ENCODE assay signal across 8 cellular contexts in genomic region chr16:66878067-66878466, GRCh38. TPM values are rescaled to one million over a fixed set of nuclear protein-coding genes. Genes with fewer than 3 reads are reported as not detected.
DNase-seq lines count a peak whose midpoint lies in the region; ATAC-seq and TF ChIP-seq lines count a peak whose summit lies in the region.

No MANE protein-coding gene starts in this region.

- peaks cover 3% of the 10 kb centered on the region for H3K27me3 Mint-ChIP-seq in brain

- no peak for TF ChIP-seq CTCF in brain (conservative IDR thresholded peaks at IDR 0.05)

- H3K36me3 Mint-ChIP-seq in brain = no peaks in the 10 kb centered on the region

- peak overlapping the region in 3 of 5 experiments; percentile 12 to 78 (median 60) for H3K4me3 Mint-ChIP-seq in brain

- peak overlapping the region in 2 of 5 experiments; percentile 36 to 54 for H3K27ac Mint-ChIP-seq in brain

- H3K4me1 Mint-ChIP-seq in brain = peaks cover 31% of the 10 kb centered on the region

- DNase-seq in NK-92 treated with Interleukin-12 subunit alpha and Interleukin-12 subunit beta, amount 100 ng/mL, for 24 hours (lab: John Stamatoyannopoulos, UW) = peak; percentile 63
- DNase-seq in NK-92 (lab: John Stamatoyannopoulos, UW; ENCODE audit: unreplicated experiment) (no peak), SIG-M5 treated with dmso at 0.1 percent for 504 hours (lab: John Stamatoyannopoulos, UW; ENCODE audit: unreplicated experiment) (peak; percentile 79), GDM1 (lab: John Stamatoyannopoulos, UW) (no peak), SK-N-DZ (ENCODE audit: low spot score) (no peak)
- DNase-seq in stimulated activated CD8-positive, alpha-beta memory T cell treated with anti-CD3 and anti-CD28 coated beads, Interleukin-7, amount 100 ng/mL, for 48 hours (ENCODE audit: extremely low read depth in 1 of 2, low read depth in 1 of 2) = peak; percentile 58 to 81

- no peaks in the 10 kb centered on the region for H3K9me3 Mint-ChIP-seq in brain

- no peak for ATAC-seq in HG02973 (IDR thresholded peaks at IDR 0.05; ENCODE audit: unreplicated experiment)

RNA-seq across cellular contexts. Expression of gene PDP2, which starts 2.2 kb away (rescaled TPM):
- 9.4 TPM for polyA plus RNA-seq in brain (ENCODE audit: insufficient read depth, low read depth, low replicate concordance)
- 10.1 and 12.2 TPM in 2 replicates for polyA plus RNA-seq in SK-N-DZ (2014; cell fraction: cytosol; rRNA removed)
- 3.4 and 12.6 TPM in 2 replicates for polyA plus RNA-seq in SK-N-DZ (2014; cell fraction: nucleus; rRNA removed)

RNA-seq across cellular contexts. Expression of gene CA7, which starts 33.9 kb away (rescaled TPM):
- polyA plus RNA-seq in brain (ENCODE audit: insufficient read depth, low read depth, low replicate concordance) = 2.3 TPM
- not detected in 2 replicates for polyA plus RNA-seq in SK-N-DZ (2014; cell fraction: cytosol; rRNA removed)
- polyA plus RNA-seq in SK-N-DZ (2014; cell fraction: nucleus; rRNA removed) = not detected in 2 replicates

RNA-seq across cellular contexts. Expression of gene CDH16, which starts 40.6 kb away (rescaled TPM):
- polyA plus RNA-seq in brain (ENCODE audit: insufficient read depth, low read depth, low replicate concordance) = not detected
- polyA plus RNA-seq in SK-N-DZ (2014; cell fraction: cytosol; rRNA removed) = not detected in 2 replicates
- polyA plus RNA-seq in SK-N-DZ (2014; cell fraction: nucleus; rRNA removed) = not detected in 2 replicates

RNA-seq across cellular contexts. Expression of gene RRAD, which starts 47.3 kb away (rescaled TPM):
- polyA plus RNA-seq in brain (ENCODE audit: insufficient read depth, low read depth, low replicate concordance) = 2.1 TPM
- polyA plus RNA-seq in SK-N-DZ (2014; cell fraction: cytosol; rRNA removed) = 0.12 TPM in 1 of 2 replicates, not detected in the other
- polyA plus RNA-seq in SK-N-DZ (2014; cell fraction: nucleus; rRNA removed) = 0.26 TPM in 1 of 2 replicates, not detected in the other

RNA-seq across cellular contexts. Expression of gene NAE1, which starts 47.3 kb away (rescaled TPM):
- 35.0 TPM for polyA plus RNA-seq in brain (ENCODE audit: insufficient read depth, low read depth, low replicate concordance)
- 197 and 200 TPM in 2 replicates for polyA plus RNA-seq in SK-N-DZ (2014; cell fraction: cytosol; rRNA removed)
- 322 and 353 TPM in 2 replicates for polyA plus RNA-seq in SK-N-DZ (2014; cell fraction: nucleus; rRNA removed)

Comparison
In these comparisons a context has a peak if more than half of its experiments do, and no peak if none do; other contexts are left out.
1. DNase-seq: peak in NK-92 treated with Interleukin-12 subunit alpha and Interleukin-12 subunit beta, amount 100 ng/mL, for 24 hours (single experiment), SIG-M5 treated with dmso at 0.1 percent for 504 hours (single experiment) and stimulated activated CD8-positive, alpha-beta memory T cell treated with anti-CD3 and anti-CD28 coated beads, Interleukin-7, amount 100 ng/mL, for 48 hours (2 of 2); none in NK-92 (single experiment), GDM1 (single experiment) and SK-N-DZ (single experiment).